1 cellular context compared by ENCODE assay signal in genomic region chr2:134197445-134197844, GRCh38.
A peak's percentile ranks its signal among the peaks of the same experiment; 100 is the strongest.
TF ChIP-seq lines count a peak whose summit lies in the region.

No MANE protein-coding gene starts in this region.

TF ChIP-seq in K562, 482 proteins besides CTCF, POLR2A, EP300 and RAD21:
- no peak for TF ChIP-seq ZBTB40 (IDR thresholded peaks at IDR 0.05)
- TF ChIP-seq ZBTB40 (CRISPR knock-in tag; IDR thresholded peaks at IDR 0.05): no peak
- TF ChIP-seq ID3 (CRISPR knock-in tag; IDR thresholded peaks at IDR 0.05): no peak
- 0 out of 2 replicates have a peak, but pooled peaks have one; percentile 20 for TF ChIP-seq ID3 (tag; IDR thresholded peaks at IDR 0.05)
- no peak for TF ChIP-seq IRF2 (CRISPR knock-in tag; IDR thresholded peaks at IDR 0.05)
- no peak for TF ChIP-seq GATAD2B (IDR thresholded peaks at IDR 0.05; ENCODE audit: borderline replicate concordance)
- TF ChIP-seq ZNF184 (CRISPR knock-in tag; IDR thresholded peaks at IDR 0.05): no peak
- TF ChIP-seq PTRF (tag; IDR thresholded peaks at IDR 0.05): no peak
- TF ChIP-seq PML (IDR thresholded peaks at IDR 0.05; ENCODE audit: low read length): no peak
TF ChIP-seq in K562: peak in this region for 1.
